29 cellular contexts compared by ENCODE assay signal in the genomic region with DNA sequence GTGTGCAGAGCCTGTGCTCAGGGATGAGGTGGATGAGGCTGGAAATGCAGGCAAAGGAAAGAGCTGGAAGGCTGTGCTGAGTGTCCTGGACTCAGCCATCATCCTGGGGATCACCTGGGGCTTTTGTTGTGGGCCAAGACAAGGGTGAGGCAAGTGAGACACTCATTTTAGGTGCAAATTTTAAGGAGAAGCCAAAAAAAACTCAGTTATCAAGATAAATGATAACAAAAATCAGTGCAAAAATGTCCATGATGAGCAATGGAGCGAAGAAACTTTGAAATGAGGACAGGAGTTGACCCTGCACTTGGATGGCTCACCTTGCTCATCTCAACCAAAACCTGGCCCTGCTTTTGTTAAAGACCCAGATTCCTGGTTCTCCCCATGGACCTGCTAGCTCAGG.
"Had no signal": no experiment of that assay in that cellular context is flagged by ENCODE, and none has a peak within 500 bp of the region (broad histone marks: within the 10 kb centered on the region; RNA-seq: fewer than 3 reads in every experiment).

No MANE protein-coding gene starts in this region.

- H3K9me3 ChIP-seq: stomach, suprapubic skin, testis, thoracic aorta, thyroid gland, tibial artery, tibial nerve, transverse colon, upper lobe of left lung, upper lobe of right lung, uterus, vagina had no signal

- H3K4me3 Mint-ChIP-seq: stimulated activated effector memory CD8-positive, alpha-beta T cell treated with anti-CD3 and anti-CD28 coated beads, Interleukin-12 subunit alpha, Interleukin-12 subunit beta, amount 100 ng/mL, for 72 hours; stimulated activated memory B cell treated with anti-CD40 and anti-IgM and Interleukin-4, amounts not matched to agents 10 μg/mL and 1 μg/mL and 100 μg/mL, for 72 hours; stimulated activated naive B cell treated with anti-CD40 and anti-IgM and Interleukin-4, amounts not matched to agents 10 μg/mL and 1 μg/mL and 100 μg/mL, for 72 hours; stimulated activated naive CD8-positive, alpha-beta T cell treated with anti-CD3 and anti-CD28 coated beads, Interleukin-15, amount 100 ng/mL, for 72 hours; stimulated activated naive CD8-positive, alpha-beta T cell treated with anti-CD3 and anti-CD28 coated beads, Interleukin-15, Interleukin-2, amounts not matched to agents 100 ng/mL and 50 ng/mL, for 24 hours; type B pancreatic cell had no signal

- H3K4me3 ChIP-seq: stomach, suprapubic skin, testis, thoracic aorta, thyroid gland, tibial artery, tibial nerve, transverse colon, upper lobe of left lung, upper lobe of right lung, uterus, vagina had no signal

- H3K36me3 Mint-ChIP-seq: stimulated activated effector memory CD8-positive, alpha-beta T cell treated with anti-CD3 and anti-CD28 coated beads, Interleukin-12 subunit alpha, Interleukin-12 subunit beta, amount 100 ng/mL, for 72 hours; stimulated activated memory B cell treated with anti-CD40 and anti-IgM and Interleukin-4, amounts not matched to agents 10 μg/mL and 1 μg/mL and 100 μg/mL, for 72 hours; stimulated activated naive B cell treated with anti-CD40 and anti-IgM and Interleukin-4, amounts not matched to agents 10 μg/mL and 1 μg/mL and 100 μg/mL, for 72 hours; type B pancreatic cell had no signal

- H3K27me3 ChIP-seq: suprapubic skin, testis, thyroid gland, transverse colon, upper lobe of left lung, upper lobe of right lung, uterus, vagina had no signal

- H3K27ac ChIP-seq: stomach, suprapubic skin, testis, thoracic aorta, thyroid gland, tibial artery, tibial nerve, transverse colon, upper lobe of left lung, upper lobe of right lung, uterus, vagina had no signal

- ATAC-seq: stimulated activated effector memory CD8-positive, alpha-beta T cell treated with anti-CD3 and anti-CD28 coated beads, Interleukin-12 subunit alpha, Interleukin-12 subunit beta, amount 100 ng/mL, for 72 hours; stimulated activated memory B cell treated with anti-CD40 and anti-IgM and Interleukin-4, amounts not matched to agents 10 μg/mL and 1 μg/mL and 100 μg/mL, for 72 hours; stimulated activated naive B cell treated with anti-CD40 and anti-IgM and Interleukin-4, amounts not matched to agents 10 μg/mL and 1 μg/mL and 100 μg/mL, for 72 hours; stimulated activated naive CD8-positive, alpha-beta T cell treated with anti-CD3 and anti-CD28 coated beads, Interleukin-15, amount 100 ng/mL, for 72 hours; stimulated activated naive CD8-positive, alpha-beta T cell treated with anti-CD3 and anti-CD28 coated beads, Interleukin-15, Interleukin-2, amounts not matched to agents 100 U/mL and 50 U/mL, for 24 hours; upper lobe of right lung had no signal

- H3K4me1 Mint-ChIP-seq: stimulated activated effector memory CD8-positive, alpha-beta T cell treated with anti-CD3 and anti-CD28 coated beads, Interleukin-12 subunit alpha, Interleukin-12 subunit beta, amount 100 ng/mL, for 72 hours; stimulated activated memory B cell treated with anti-CD40 and anti-IgM and Interleukin-4, amounts not matched to agents 10 μg/mL and 1 μg/mL and 100 μg/mL, for 72 hours; stimulated activated naive B cell treated with anti-CD40 and anti-IgM and Interleukin-4, amounts not matched to agents 10 μg/mL and 1 μg/mL and 100 μg/mL, for 72 hours; stimulated activated naive CD8-positive, alpha-beta T cell treated with anti-CD3 and anti-CD28 coated beads, Interleukin-15, amount 100 ng/mL, for 72 hours had no signal

- H3K36me3 ChIP-seq: stomach, suprapubic skin, thoracic aorta, thyroid gland, tibial artery, tibial nerve, transverse colon, upper lobe of left lung, upper lobe of right lung, uterus, vagina had no signal

- FAIRE-seq: urothelium cell line had no signal

- H3K27ac Mint-ChIP-seq: stimulated activated effector memory CD8-positive, alpha-beta T cell treated with anti-CD3 and anti-CD28 coated beads, Interleukin-12 subunit alpha, Interleukin-12 subunit beta, amount 100 ng/mL, for 72 hours; stimulated activated memory B cell treated with anti-CD40 and anti-IgM and Interleukin-4, amounts not matched to agents 10 μg/mL and 1 μg/mL and 100 μg/mL, for 72 hours; stimulated activated naive B cell treated with anti-CD40 and anti-IgM and Interleukin-4, amounts not matched to agents 10 μg/mL and 1 μg/mL and 100 μg/mL, for 72 hours; stimulated activated naive CD8-positive, alpha-beta T cell treated with anti-CD3 and anti-CD28 coated beads, Interleukin-15, amount 100 ng/mL, for 72 hours; stimulated activated naive CD8-positive, alpha-beta T cell treated with anti-CD3 and anti-CD28 coated beads, Interleukin-15, Interleukin-2, amounts not matched to agents 100 ng/mL and 50 ng/mL, for 24 hours; type B pancreatic cell had no signal

- H3K9me3 Mint-ChIP-seq: stimulated activated effector memory CD8-positive, alpha-beta T cell treated with anti-CD3 and anti-CD28 coated beads, Interleukin-12 subunit alpha, Interleukin-12 subunit beta, amount 100 ng/mL, for 72 hours; stimulated activated memory B cell treated with anti-CD40 and anti-IgM and Interleukin-4, amounts not matched to agents 10 μg/mL and 1 μg/mL and 100 μg/mL, for 72 hours; stimulated activated naive B cell treated with anti-CD40 and anti-IgM and Interleukin-4, amounts not matched to agents 10 μg/mL and 1 μg/mL and 100 μg/mL, for 72 hours; stimulated activated naive CD8-positive, alpha-beta T cell treated with anti-CD3 and anti-CD28 coated beads, Interleukin-15, amount 100 ng/mL, for 72 hours; stimulated activated naive CD8-positive, alpha-beta T cell treated with anti-CD3 and anti-CD28 coated beads, Interleukin-15, Interleukin-2, amounts not matched to agents 100 ng/mL and 50 ng/mL, for 24 hours; type B pancreatic cell had no signal

- H3K4me1 ChIP-seq: suprapubic skin, testis, thyroid gland, tibial artery, tibial nerve, transverse colon, upper lobe of left lung, upper lobe of right lung, uterus, vagina had no signal

- H3K27me3 Mint-ChIP-seq: stimulated activated naive CD8-positive, alpha-beta T cell treated with anti-CD3 and anti-CD28 coated beads, Interleukin-15, Interleukin-2, amounts not matched to agents 100 ng/mL and 50 ng/mL, for 24 hours; type B pancreatic cell had no signal

- DNase-seq: stimulated activated CD4-positive, alpha-beta T cell treated with anti-CD3 and anti-CD28 coated beads, Interleukin-2, amount 100 ng/mL, for 48 hours; stimulated activated CD4-positive, alpha-beta T cell treated with anti-CD3 and anti-CD28 coated beads, Interleukin-4, amount 100 ng/mL, for 1 hour; stimulated activated CD4-positive, alpha-beta T cell treated with anti-CD3 and anti-CD28 coated beads, Interleukin-4, amount 100 ng/mL, for 24 hours; stimulated activated CD4-positive, alpha-beta T cell treated with anti-CD3 and anti-CD28 coated beads, Interleukin-4, amount 100 ng/mL, for 4 hours; stimulated activated CD8-positive, alpha-beta memory T cell treated with anti-CD3 and anti-CD28 coated beads, Interleukin-4, amount 100 ng/mL, for 48 hours; stimulated activated naive B cell treated with anti-CD40 and anti-IgM and Interleukin-4, amounts not matched to agents 10 μg/mL and 1 μg/mL and 100 μg/mL, for 72 hours; stimulated activated naive CD4-positive, alpha-beta T cell; stimulated activated naive CD4-positive, alpha-beta T cell treated with Interleukin-2 at 50 U/mL for 16 hours; stimulated activated naive CD8-positive, alpha-beta T cell treated with anti-CD3 and anti-CD28 coated beads, Interleukin-15, amount 100 ng/mL, for 72 hours; stimulated activated naive CD8-positive, alpha-beta T cell treated with anti-CD3 and anti-CD28 coated beads, Interleukin-15, Interleukin-2, amounts not matched to agents 100 U/mL and 50 U/mL, for 24 hours; stomach; substantia nigra; testis; thyroid gland; tibial artery; transverse colon; trophoblast cell; upper lobe of left lung; upper lobe of right lung; uterus had no signal
